ENCODE assay signal across 16 cellular contexts in genomic region chr2:200125463-200125862, GRCh38.
DNase-seq lines count a peak whose midpoint lies in the region; ATAC-seq and TF ChIP-seq lines count a peak whose summit lies in the region.
"Had no signal": no experiment of that assay in that cellular context is flagged by ENCODE, and none has a peak within 500 bp of the region (broad histone marks: within the 10 kb centered on the region; RNA-seq: fewer than 3 reads in every experiment).

No MANE protein-coding gene starts in this region.

- TF ChIP-seq POLR2A in Peyer's patch (IDR thresholded peaks at IDR 0.05): no peak

- no peak overlapping the region for H3K27ac Mint-ChIP-seq in HFFc6
- H3K27ac Mint-ChIP-seq: B cell; CD4-positive, CD25-positive, alpha-beta regulatory T cell had no signal

- ATAC-seq in HG03439 (IDR thresholded peaks at IDR 0.05; ENCODE audit: unreplicated experiment) (no peak), HG03354 (IDR thresholded peaks at IDR 0.05; ENCODE audit: poor library complexity, severe bottlenecking, unreplicated experiment) (no peak)

- H3K9me3 ChIP-seq in Peyer's patch (no peaks in the 10 kb centered on the region), colonic mucosa (no peaks in the 10 kb centered on the region), trophoblast cell (ENCODE audit: insufficient read depth, low read depth, low read length) (peaks cover 2% of the 10 kb centered on the region)
- H3K9me3 ChIP-seq: SK-N-SH had no signal

- H3K79me2 ChIP-seq in trophoblast cell (ENCODE audit: control insufficient read depth, insufficient read depth, low read length, poor library complexity): peaks cover 2% of the 10 kb centered on the region

- H3K4me1 ChIP-seq in Peyer's patch: peaks cover 0 to 17% (median 12%) of the 10 kb centered on the region in 4 donors
- H3K4me1 ChIP-seq in colonic mucosa: peaks cover 12% of the 10 kb centered on the region
- H3K4me1 ChIP-seq in trophoblast cell (ENCODE audit: control insufficient read depth in 1 of 2, insufficient read depth in 2 of 2, low read length in 2 of 2): peaks cover 9 to 10% of the 10 kb centered on the region in 2 experiments

- H2AK5ac ChIP-seq in trophoblast cell (ENCODE audit: low read length): no peak overlapping the region

- intact Hi-C loops in colonic mucosa (cut with DNase I): no loop called here

- TF ChIP-seq CTCF in Peyer's patch (IDR thresholded peaks at IDR 0.05) (no peak), colonic mucosa (IDR thresholded peaks at IDR 0.05) (no peak), HFFc6 (IDR thresholded peaks at IDR 0.05) (no peak)

- H3K18ac ChIP-seq in trophoblast cell (ENCODE audit: low read length): no peak overlapping the region

- no peak overlapping the region for H3K14ac ChIP-seq in trophoblast cell (ENCODE audit: low read length)

- H3K79me1 ChIP-seq in trophoblast cell (ENCODE audit: low read length): peaks cover 6% of the 10 kb centered on the region

- H4K91ac ChIP-seq in trophoblast cell (ENCODE audit: low read depth, low read length): peak overlapping the region; percentile 88

- H3K27me3 ChIP-seq in Peyer's patch: no peaks in the 10 kb centered on the region
- no peaks in the 10 kb centered on the region for H3K27me3 ChIP-seq in colonic mucosa
- H3K27me3 ChIP-seq in trophoblast cell (ENCODE audit: insufficient read depth, low read length): no peaks in the 10 kb centered on the region

- WGBS in trophoblast cell (ENCODE audit: extremely low coverage, insufficient coverage, insufficient read length): no CpG with 5 or more reads among the region's 2 CpGs

- DNase-seq in ELF-1 (ENCODE audit: low read depth, low spot score) (peak; percentile 8), Peyer's patch (no peak), colonic mucosa (peak; percentile 24), trophoblast cell (no peak), HFFc6 (no peak)
- DNase-seq in stimulated activated CD4-positive, alpha-beta T cell treated with anti-CD3 and anti-CD28 coated beads, Interleukin-2, amount 100 ng/mL, for 48 hours: no peak
- DNase-seq: CD4-positive, CD25-positive, alpha-beta regulatory T cell; GF-D8; NCI-H1048; NCI-H1436 treated with DMSO at 0.1 percent for 48 hours; NCI-H2029 treated with DMSO at 0.1 percent for 48 hours; SK-N-SH; T-helper 1 cell had no signal

- H2BK5ac ChIP-seq in trophoblast cell (ENCODE audit: low read depth, low read length, poor library complexity): peak overlapping the region; percentile 53

- peak overlapping the region; percentile 7 for H4K8ac ChIP-seq in trophoblast cell (ENCODE audit: low read depth, low read length)

- H3K27ac ChIP-seq in Peyer's patch (peak overlapping the region in 3 of 4 donors; percentile 47 to 83 (median 56)), colonic mucosa (peak overlapping the region; percentile 89), trophoblast cell (ENCODE audit: low read depth, low read length) (peak overlapping the region; percentile 33)

- no peaks in the 10 kb centered on the region; the same call in none of the 2 replicates for H3K27me3 Mint-ChIP-seq in HFFc6 (ENCODE audit: insufficient read depth)

- H3K36me3 Mint-ChIP-seq in HFFc6 (ENCODE audit: low read depth): no peaks in the 10 kb centered on the region
- H3K36me3 Mint-ChIP-seq: CD4-positive, CD25-positive, alpha-beta regulatory T cell had no signal

- no peak overlapping the region for H3K4me3 Mint-ChIP-seq in HFFc6
- H3K4me3 Mint-ChIP-seq: B cell; CD4-positive, CD25-positive, alpha-beta regulatory T cell had no signal

- no peak overlapping the region for H3K4ac ChIP-seq in trophoblast cell (ENCODE audit: low read depth, low read length)

- no peaks in the 10 kb centered on the region for H3K4me1 Mint-ChIP-seq in HFFc6 (ENCODE audit: low read depth)
- H3K4me1 Mint-ChIP-seq: B cell; CD4-positive, CD25-positive, alpha-beta regulatory T cell had no signal

- H3K36me3 ChIP-seq in Peyer's patch: no peaks in the 10 kb centered on the region
- H3K36me3 ChIP-seq in colonic mucosa: no peaks in the 10 kb centered on the region
- H3K36me3 ChIP-seq in trophoblast cell (ENCODE audit: control insufficient read depth in 1 of 2, insufficient read depth in 2 of 2, low read length in 2 of 2): no peaks in the 10 kb centered on the region

- H3K9ac ChIP-seq in colonic mucosa (ENCODE audit: low read depth in 2 of 2, low read length in 2 of 2) (peak overlapping the region in 1 of 2 donors; percentile 38), trophoblast cell (ENCODE audit: low read length) (no peak overlapping the region)
- H3K9ac ChIP-seq: SK-N-SH had no signal

- no peaks in the 10 kb centered on the region for H3K9me3 Mint-ChIP-seq in HFFc6

- H2AFZ ChIP-seq in trophoblast cell (ENCODE audit: insufficient read depth, low read length, poor library complexity): no peak overlapping the region

- no peak overlapping the region for H3K4me2 ChIP-seq in trophoblast cell (ENCODE audit: low read length)
- H3K4me2 ChIP-seq: SK-N-SH had no signal

- no peak overlapping the region for H2BK12ac ChIP-seq in trophoblast cell (ENCODE audit: low read length)

- H3K23ac ChIP-seq in trophoblast cell (ENCODE audit: low read length): no peak overlapping the region

- H4K12ac ChIP-seq in trophoblast cell (ENCODE audit: low read depth, low read length): no peak overlapping the region

- H3K4me3 ChIP-seq in Peyer's patch (no peak overlapping the region), colonic mucosa (no peak overlapping the region), trophoblast cell (ENCODE audit: low read depth, low read length) (no peak overlapping the region)

- H2BK120ac ChIP-seq in trophoblast cell (ENCODE audit: insufficient read depth, low read length, poor library complexity): peak overlapping the region; percentile 68

Comparison
In these comparisons a context has a peak if more than half of its experiments do, and no peak if none do; other contexts are left out.
1. DNase-seq: peak in ELF-1 (single experiment) and colonic mucosa (single experiment); none in Peyer's patch (0 of 3), trophoblast cell (0 of 2), HFFc6 (single experiment) and stimulated activated CD4-positive, alpha-beta T cell treated with anti-CD3 and anti-CD28 coated beads, Interleukin-2, amount 100 ng/mL, for 48 hours (0 of 2).
2. H3K27ac ChIP-seq: peak in every context shown above with its lines; median percentile 89 in colonic mucosa; 56 in Peyer's patch; 33 in trophoblast cell.